ENCODE assay signal across 20 cellular contexts in the genomic region with DNA sequence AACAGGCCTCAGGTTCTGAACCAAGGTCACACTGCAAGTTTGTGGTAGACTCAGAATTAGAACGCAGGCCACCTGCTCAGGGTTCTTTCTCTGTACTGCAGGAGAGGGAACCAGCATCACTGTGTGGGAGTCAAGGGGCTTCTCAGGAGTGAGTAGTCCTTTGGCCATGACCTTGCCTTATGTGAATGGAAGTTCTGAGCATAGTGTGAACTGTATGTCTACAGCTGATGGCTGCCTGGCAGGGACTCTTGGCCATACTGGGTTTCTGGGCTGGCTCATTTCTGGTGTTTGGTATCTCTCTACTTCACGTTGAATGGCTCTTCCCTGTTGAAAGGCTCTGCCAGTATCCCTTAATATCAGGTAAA. TPM values are rescaled to one million over a fixed set of nuclear protein-coding genes. Genes with fewer than 3 reads are reported as not detected.
DNase-seq lines count a peak whose midpoint lies in the region; ATAC-seq and TF ChIP-seq lines count a peak whose summit lies in the region.
"Had no signal": no experiment of that assay in that cellular context is flagged by ENCODE, and none has a peak within 500 bp of the region (broad histone marks: within the 10 kb centered on the region; RNA-seq: fewer than 3 reads in every experiment).

No MANE protein-coding gene starts in this region.

- peaks cover 55% of the 10 kb centered on the region for H3K27me3 Mint-ChIP-seq in osteocyte (ENCODE audit: unreplicated experiment)
- peaks cover 33% of the 10 kb centered on the region for H3K27me3 Mint-ChIP-seq in progenitor cell of endocrine pancreas

- H3K4me1 ChIP-seq in right atrium auricular region: no peaks in the 10 kb centered on the region

- ATAC-seq in left ventricle myocardium superior (no peak), left lobe of liver (no peak), GM19467 (IDR thresholded peaks at IDR 0.05; ENCODE audit: unreplicated experiment) (no peak), HG02571 (IDR thresholded peaks at IDR 0.05; ENCODE audit: unreplicated experiment) (no peak)
- ATAC-seq: CD8-positive, alpha-beta T cell; GM12878; HepG2 had no signal

- no peak overlapping the region for H3K4me3 Mint-ChIP-seq in osteocyte (ENCODE audit: unreplicated experiment)
- no peak overlapping the region for H3K4me3 Mint-ChIP-seq in progenitor cell of endocrine pancreas (ENCODE audit: low read depth)
- H3K4me3 Mint-ChIP-seq: B cell; CD8-positive, alpha-beta T cell; IgD-negative memory B cell had no signal

- TF ChIP-seq CTCF in right atrium auricular region (IDR thresholded peaks at IDR 0.05) (no peak), osteocyte (IDR thresholded peaks at IDR 0.05) (no peak), progenitor cell of endocrine pancreas (IDR thresholded peaks at IDR 0.05; ENCODE audit: unreplicated experiment) (no peak)

- no peak overlapping the region for H3K4me3 ChIP-seq in right atrium auricular region
- H3K4me3 ChIP-seq: BLaER1 treated with 17β-estradiol and CSF1 and Interleukin-3, amounts not matched to agents 10 nM and 100 nM; GM12878 had no signal

- no peaks in the 10 kb centered on the region for H3K4me1 Mint-ChIP-seq in osteocyte (ENCODE audit: unreplicated experiment)
- H3K4me1 Mint-ChIP-seq in progenitor cell of endocrine pancreas (ENCODE audit: low read depth): no peaks in the 10 kb centered on the region
- H3K4me1 Mint-ChIP-seq: B cell, IgD-negative memory B cell had no signal

- intact Hi-C loops in left ventricle myocardium superior (cut with micrococcal nuclease): no loop called here

- peak; percentile 7 for DNase-seq in right atrium auricular region (ENCODE audit: low spot score)
- DNase-seq in left ventricle myocardium superior: no peak
- peak; percentile 10 for DNase-seq in left lobe of liver (ENCODE audit: low spot score)
- DNase-seq in osteocyte (ENCODE audit: extremely low spot score, unreplicated experiment): peak; percentile 68
- no peak for DNase-seq in progenitor cell of endocrine pancreas (ENCODE audit: low spot score, unreplicated experiment)
- DNase-seq: Calu3, DMS 273 treated with DMSO at 0.1 percent for 48 hours, DMS53, DND-41, EL, GOT3, H7 had no signal

- no peaks in the 10 kb centered on the region for H3K9me3 Mint-ChIP-seq in osteocyte (ENCODE audit: unreplicated experiment)
- no peaks in the 10 kb centered on the region for H3K9me3 Mint-ChIP-seq in progenitor cell of endocrine pancreas (ENCODE audit: low read depth)
- H3K9me3 Mint-ChIP-seq: CD8-positive, alpha-beta T cell had no signal

- H3K36me3 ChIP-seq in right atrium auricular region: no peaks in the 10 kb centered on the region
- H3K36me3 ChIP-seq: BLaER1 treated with 17β-estradiol and CSF1 and Interleukin-3, amounts not matched to agents 10 nM and 100 nM had no signal

- H3K27ac Mint-ChIP-seq in osteocyte (ENCODE audit: unreplicated experiment): no peak overlapping the region
- H3K27ac Mint-ChIP-seq in progenitor cell of endocrine pancreas: no peak overlapping the region
- H3K27ac Mint-ChIP-seq: B cell; CD8-positive, alpha-beta T cell; IgD-negative memory B cell had no signal

- H3K36me3 Mint-ChIP-seq in osteocyte (ENCODE audit: unreplicated experiment) (no peaks in the 10 kb centered on the region), progenitor cell of endocrine pancreas (ENCODE audit: insufficient read depth) (no peaks in the 10 kb centered on the region)
- H3K36me3 Mint-ChIP-seq: CD8-positive, alpha-beta T cell; IgD-negative memory B cell had no signal

- no peaks in the 10 kb centered on the region for H3K27me3 ChIP-seq in right atrium auricular region
- H3K27me3 ChIP-seq: BLaER1 treated with 17β-estradiol and CSF1 and Interleukin-3, amounts not matched to agents 10 nM and 100 nM had no signal

- H3K9me3 ChIP-seq in right atrium auricular region: no peaks in the 10 kb centered on the region
- H3K9me3 ChIP-seq: BLaER1 treated with 17β-estradiol and CSF1 and Interleukin-3, amounts not matched to agents 10 nM and 100 nM had no signal

- no peak overlapping the region for H3K27ac ChIP-seq in right atrium auricular region
- H3K27ac ChIP-seq: BLaER1 treated with 17β-estradiol and CSF1 and Interleukin-3, amounts not matched to agents 10 nM and 100 nM had no signal

RNA-seq across cellular contexts. Expression of gene TUB, which starts 40.1 kb away (rescaled TPM):
- total RNA-seq in right atrium auricular region (10 to 100 TPM; 11.3 to 22.9 TPM), left ventricle myocardium superior (22.3 TPM), left lobe of liver (1.2 TPM), osteocyte (7.8 and 8.7 TPM in 2 replicates), progenitor cell of endocrine pancreas (14.9 and 16.3 TPM in 2 replicates)
- total RNA-seq: CD8-positive, alpha-beta T cell; GM12878 had no signal

RNA-seq across cellular contexts. Expression of gene EIF3F, which starts 53.8 kb away (rescaled TPM):
- 100 to 1,000 TPM; 114 to 169 TPM for total RNA-seq in right atrium auricular region
- 156 TPM for total RNA-seq in left ventricle myocardium superior
- 90.1 TPM for total RNA-seq in left lobe of liver
- total RNA-seq in osteocyte: 327 and 333 TPM in 2 replicates
- total RNA-seq in progenitor cell of endocrine pancreas: 300 and 307 TPM in 2 replicates

Comparison
In these comparisons a context has a peak if more than half of its experiments do, and no peak if none do; other contexts are left out.
1. DNase-seq: peak in right atrium auricular region (single experiment), left lobe of liver (single experiment) and osteocyte (single experiment); none in left ventricle myocardium superior (single experiment) and progenitor cell of endocrine pancreas (single experiment).